In genomic region chr9:106035810-106036209, GRCh38 we compare ENCODE assay signal across 19 cellular contexts.
"Had no signal": no experiment of that assay in that cellular context is flagged by ENCODE, and none has a peak within 500 bp of the region (broad histone marks: within the 10 kb centered on the region; RNA-seq: fewer than 3 reads in every experiment).

No MANE protein-coding gene starts in this region.

- H3K27me3 ChIP-seq: gastroesophageal sphincter, vagina had no signal

- H3K9me3 ChIP-seq: gastroesophageal sphincter, left ventricle myocardium inferior, prostate gland, thoracic aorta, vagina had no signal

- H3K36me3 ChIP-seq: gastroesophageal sphincter, left ventricle myocardium inferior, prostate gland, thoracic aorta, vagina, WERI-Rb-1 had no signal

- H3K4me3 ChIP-seq: gastroesophageal sphincter, left ventricle myocardium inferior, prostate gland, thoracic aorta, vagina had no signal

- ATAC-seq: activated CD8-positive, alpha-beta T cell treated with anti-CD3 and anti-CD28 coated beads, Interleukin-2, amount 10 ng/mL, durations not matched to agents 7 days and 5 days; activated naive CD8-positive, alpha-beta T cell treated with anti-CD3 and anti-CD28 coated beads, Interleukin-2, amount 50 U/mL, for 24 hours; gastroesophageal sphincter; natural killer cell had no signal

- DNase-seq: activated CD4-positive, alpha-beta T cell treated with anti-CD3 and anti-CD28 coated beads for 1 hour; activated CD4-positive, alpha-beta T cell treated with anti-CD3 and anti-CD28 coated beads, Interleukin-2, amount 50 U/mL, for 1 hour; activated CD8-positive, alpha-beta T cell treated with anti-CD3 and anti-CD28 coated beads, Interleukin-2, amount 10 ng/mL, durations not matched to agents 7 days and 5 days; activated gamma-delta T cell; activated naive CD4-positive, alpha-beta T cell treated with anti-CD3 and anti-CD28 coated beads, Interleukin-2, amount 50 U/mL, for 16 hours; activated naive CD8-positive, alpha-beta T cell treated with anti-CD3 and anti-CD28 coated beads, Interleukin-2, amount 50 U/mL, for 24 hours; cortex of kidney; hypothalamus; left ventricle myocardium inferior; midbrain; natural killer cell; stimulated activated CD4-positive, alpha-beta T cell treated with anti-CD3 and anti-CD28 coated beads, Interleukin-4, amount 100 ng/mL, for 24 hours; stimulated activated naive CD4-positive, alpha-beta T cell treated with Interleukin-2 at 50 U/mL for 16 hours; WERI-Rb-1 had no signal

- H3K27ac ChIP-seq: epithelial cell of prostate, gastroesophageal sphincter, left ventricle myocardium inferior, prostate gland, thoracic aorta, vagina, WERI-Rb-1 had no signal

- H3K4me1 ChIP-seq: prostate gland, vagina had no signal
